ENCODE assay signal across 8 cellular contexts in genomic region chr11:125624756-125625213, GRCh38. TPM values are rescaled to one million over a fixed set of nuclear protein-coding genes. Genes with fewer than 3 reads are reported as not detected.
DNase-seq lines count a peak whose midpoint lies in the region; ATAC-seq, FAIRE-seq and TF ChIP-seq lines count a peak whose summit lies in the region.

Gene CHEK1, plus strand, starts transcription at chr11:125625163. Its CDS starts 1,606 bp downstream, at chr11:125626769.

- H3K27ac Mint-ChIP-seq in HFFc6 (peak within 1 kb of the TSS; percentile 89), activated B cell treated with CpG ODN at 0.5 μM for 24 hours (peak within 1 kb of the TSS; percentile 98)

- DNase-seq in HFFc6 (no peak), activated B cell treated with CpG ODN at 0.5 μM for 24 hours (no peak), glomerular endothelial cell (ENCODE audit: extremely low read depth, low read depth, low spot score) (no peak), HEK293T (ENCODE audit: extremely low spot score) (no peak), D721Med (ENCODE audit: insufficient read length, low spot score) (no peak), NCI-H1694 treated with DMSO at 0.1 percent for 48 hours (lab: John Stamatoyannopoulos, UW) (no peak), GF-D8 (lab: John Stamatoyannopoulos, UW) (no peak)

- POLR2A ChIA-PET in activated B cell treated with CpG ODN at 0.5 μM for 24 hours (lab: Charles Lee): interaction anchor here (1.0 to 3.0 kb wide), 7 partner anchors 9 to 513 kb away, joined by 3 to 49 read pairs (median 6); partner anchors contain the start of genes EI24, HYLS1, PUS3 and STT3A
- POLR2A ChIA-PET in HEK293T (lab: Yijun Ruan, JAX): interaction anchor here (1.1 to 3.4 kb wide), 3 partner anchors 31 to 43 kb away, joined by 3 to 22 read pairs (median 6); partner anchors contain the start of gene STT3A

- no peak for TF ChIP-seq CTCF in HFFc6 (IDR thresholded peaks at IDR 0.05)
- TF ChIP-seq CTCF in activated B cell treated with CpG ODN at 0.5 μM for 24 hours (IDR thresholded peaks at IDR 0.05): no peak
- no peak for TF ChIP-seq CTCF in D721Med (IDR thresholded peaks at IDR 0.05; ENCODE audit: insufficient read depth, missing control alignments)

- FAIRE-seq in D721Med (lab: Jason Lieb, UNC): no peak

- H3K4me3 Mint-ChIP-seq in HFFc6 (peak within 1 kb of the TSS; percentile 93), activated B cell treated with CpG ODN at 0.5 μM for 24 hours (peak within 1 kb of the TSS; percentile 91)

- peak within 1 kb of the TSS; percentile 60 to 82 (median 70) for H3K4me3 ChIP-seq in skin epidermis

- ATAC-seq in activated B cell treated with CpG ODN at 0.5 μM for 24 hours (ENCODE audit: low read depth): no peak

- peak within 1 kb of the TSS; percentile 66 to 98 (median 93) for H3K27ac ChIP-seq in skin epidermis

- H3K36me3 Mint-ChIP-seq in HFFc6 (ENCODE audit: low read depth) (peaks cover 25% of the 10 kb centered on the region), activated B cell treated with CpG ODN at 0.5 μM for 24 hours (ENCODE audit: low read depth) (peaks cover 31% of the 10 kb centered on the region)

- intact Hi-C loops in activated B cell treated with CpG ODN at 0.5 μM for 24 hours (cut with micrococcal nuclease): loop anchor here (1.0 to 10.0 kb wide), 9 partner anchors 18 to 590 kb away; partner anchors contain the start of genes CDON, EI24, FAM118B and HYLS1

- CTCF ChIA-PET in activated B cell treated with CpG ODN at 0.5 μM for 24 hours (lab: Charles Lee): interaction anchor here (0.8 to 1.3 kb wide), 2 partner anchors 278 to 569 kb away, joined by 3 to 5 read pairs; partner anchors contain the start of gene PUS3
- CTCF ChIA-PET in HEK293T (lab: Yijun Ruan, JAX): no interaction called here

- H3K4me1 Mint-ChIP-seq in HFFc6 (ENCODE audit: low read depth) (peaks cover 54% of the 10 kb centered on the region), activated B cell treated with CpG ODN at 0.5 μM for 24 hours (peaks cover 20% of the 10 kb centered on the region)

- H3K27me3 Mint-ChIP-seq in HFFc6 (ENCODE audit: insufficient read depth) (peaks cover 10% of the 10 kb centered on the region), activated B cell treated with CpG ODN at 0.5 μM for 24 hours (no peaks in the 10 kb centered on the region)

- H3K9me3 Mint-ChIP-seq in HFFc6 (no peaks in the 10 kb centered on the region), activated B cell treated with CpG ODN at 0.5 μM for 24 hours (no peaks in the 10 kb centered on the region)

TF ChIP-seq in HEK293T, 16 proteins besides CTCF, POLR2A, EP300 and RAD21:
- no peak for TF ChIP-seq HDGF (IDR thresholded peaks at IDR 0.05; ENCODE audit: borderline replicate concordance)
- TF ChIP-seq TARDBP (IDR thresholded peaks at IDR 0.05): no peak
- TF ChIP-seq FOXK2 (IDR thresholded peaks at IDR 0.05): no peak
- TF ChIP-seq SUZ12 (IDR thresholded peaks at IDR 0.05): no peak
- TF ChIP-seq ZNF384 (IDR thresholded peaks at IDR 0.05): no peak
- TF ChIP-seq CTBP1 (IDR thresholded peaks at IDR 0.05; ENCODE audit: borderline replicate concordance): no peak
- TF ChIP-seq ARNT (IDR thresholded peaks at IDR 0.05): no peak

RNA-seq across cellular contexts. Expression of gene CHEK1, which starts in this region (rescaled TPM):
- total RNA-seq in HFFc6 (2021; fragmentation: NEBNext Ultra II Directional; extraction: Animal tissue kit (Norgen Biotek cat#: 25700)): 10 to 100 TPM; 23.8 to 43.6 (median 39.7) TPM
- total RNA-seq in activated B cell treated with CpG ODN at 0.5 μM for 24 hours (9.6 and 10.5 TPM in 2 replicates), glomerular endothelial cell (12.6 and 18.0 TPM in 2 replicates)
